22 cellular contexts compared by ENCODE assay signal in genomic region chrX:109299091-109299490, GRCh38.
"Had no signal": no experiment of that assay in that cellular context is flagged by ENCODE, and none has a peak within 500 bp of the region (broad histone marks: within the 10 kb centered on the region; RNA-seq: fewer than 3 reads in every experiment).

No MANE protein-coding gene starts in this region.

- H3K36me3 Mint-ChIP-seq: activated CD4-positive, alpha-beta memory T cell treated with anti-CD3 and anti-CD28 coated beads for 36 hours; activated naive CD4-positive, alpha-beta T cell treated with anti-CD3 and anti-CD28 coated beads, Interleukin-2, amount 10 ng/mL, durations not matched to agents 7 days and 5 days; brain; naive thymus-derived CD8-positive, alpha-beta T cell had no signal

- H3K27me3 ChIP-seq: neutrophil, pancreas, thyroid gland had no signal

- H3K4me3 Mint-ChIP-seq: activated CD4-positive, alpha-beta memory T cell treated with anti-CD3 and anti-CD28 coated beads for 36 hours; activated naive CD4-positive, alpha-beta T cell treated with anti-CD3 and anti-CD28 coated beads, Interleukin-2, amount 10 ng/mL, durations not matched to agents 7 days and 5 days; activated T-cell treated with anti-CD3 and anti-CD28 coated beads, Interleukin-2, amount 50 U/mL, for 72 hours; brain; naive thymus-derived CD8-positive, alpha-beta T cell; stimulated activated naive CD8-positive, alpha-beta T cell treated with anti-CD3 and anti-CD28 coated beads, Interleukin-15, Interleukin-2, amounts not matched to agents 100 ng/mL and 50 ng/mL, for 24 hours had no signal

- ATAC-seq: activated T-cell treated with anti-CD3 and anti-CD28 coated beads, Interleukin-2, amount 50 U/mL, for 72 hours; esophagus mucosa; heart right ventricle; left lung; naive thymus-derived CD8-positive, alpha-beta T cell; pancreas; right cardiac atrium had no signal

- H3K27me3 Mint-ChIP-seq: activated naive CD4-positive, alpha-beta T cell treated with anti-CD3 and anti-CD28 coated beads, Interleukin-2, amount 10 ng/mL, durations not matched to agents 7 days and 5 days; naive thymus-derived CD8-positive, alpha-beta T cell; stimulated activated naive CD8-positive, alpha-beta T cell treated with anti-CD3 and anti-CD28 coated beads, Interleukin-15, Interleukin-2, amounts not matched to agents 100 ng/mL and 50 ng/mL, for 24 hours had no signal

- H3K9me3 Mint-ChIP-seq: activated CD4-positive, alpha-beta memory T cell treated with anti-CD3 and anti-CD28 coated beads for 36 hours; activated naive CD4-positive, alpha-beta T cell treated with anti-CD3 and anti-CD28 coated beads, Interleukin-2, amount 10 ng/mL, durations not matched to agents 7 days and 5 days; activated T-cell treated with anti-CD3 and anti-CD28 coated beads, Interleukin-2, amount 50 U/mL, for 72 hours; brain; stimulated activated naive CD8-positive, alpha-beta T cell treated with anti-CD3 and anti-CD28 coated beads, Interleukin-15, Interleukin-2, amounts not matched to agents 100 ng/mL and 50 ng/mL, for 24 hours had no signal

- DNase-seq: activated CD4-positive, alpha-beta memory T cell treated with anti-CD3 and anti-CD28 coated beads for 36 hours; activated CD4-positive, alpha-beta T cell treated with anti-CD3 and anti-CD28 coated beads for 48 hours; activated effector memory CD4-positive, alpha-beta T cell treated with Interleukin-2 at 50 U/mL for 16 hours; activated naive CD4-positive, alpha-beta T cell treated with anti-CD3 and anti-CD28 coated beads, Interleukin-2, amount 10 ng/mL, durations not matched to agents 7 days and 5 days; activated T-cell treated with anti-CD3 and anti-CD28 coated beads, Interleukin-2, amount 50 U/mL, for 72 hours; caudate nucleus; dermis blood vessel endothelial cell; effector memory CD4-positive, alpha-beta T cell; heart right ventricle; kidney glomerular epithelial cell; left lung; naive thymus-derived CD8-positive, alpha-beta T cell; pancreas; right cardiac atrium; stimulated activated CD4-positive, alpha-beta T cell treated with anti-CD3 and anti-CD28 coated beads, Interleukin-1b, Interleukin-23, amount 100 ng/mL, for 48 hours; substantia nigra; thyroid gland had no signal

- H3K4me1 ChIP-seq: heart right ventricle, left lung, pancreas, thyroid gland had no signal

- H3K4me3 ChIP-seq: heart right ventricle, left lung, lung, pancreas, thyroid gland had no signal

- H3K9me3 ChIP-seq: heart right ventricle, left lung, neutrophil, pancreas, thyroid gland had no signal

- H3K27ac Mint-ChIP-seq: activated CD4-positive, alpha-beta memory T cell treated with anti-CD3 and anti-CD28 coated beads for 36 hours; activated naive CD4-positive, alpha-beta T cell treated with anti-CD3 and anti-CD28 coated beads, Interleukin-2, amount 10 ng/mL, durations not matched to agents 7 days and 5 days; activated T-cell treated with anti-CD3 and anti-CD28 coated beads, Interleukin-2, amount 50 U/mL, for 72 hours; naive thymus-derived CD8-positive, alpha-beta T cell; stimulated activated naive CD8-positive, alpha-beta T cell treated with anti-CD3 and anti-CD28 coated beads, Interleukin-15, Interleukin-2, amounts not matched to agents 100 ng/mL and 50 ng/mL, for 24 hours had no signal

- H3K36me3 ChIP-seq: heart right ventricle, left lung, neutrophil, pancreas, thyroid gland had no signal

- H3K4me1 Mint-ChIP-seq: activated naive CD4-positive, alpha-beta T cell treated with anti-CD3 and anti-CD28 coated beads, Interleukin-2, amount 10 ng/mL, durations not matched to agents 7 days and 5 days; naive thymus-derived CD8-positive, alpha-beta T cell had no signal

- H3K27ac ChIP-seq: heart right ventricle, left lung, neutrophil, pancreas, thyroid gland had no signal
